8 cellular contexts compared by ENCODE assay signal in the genomic region with DNA sequence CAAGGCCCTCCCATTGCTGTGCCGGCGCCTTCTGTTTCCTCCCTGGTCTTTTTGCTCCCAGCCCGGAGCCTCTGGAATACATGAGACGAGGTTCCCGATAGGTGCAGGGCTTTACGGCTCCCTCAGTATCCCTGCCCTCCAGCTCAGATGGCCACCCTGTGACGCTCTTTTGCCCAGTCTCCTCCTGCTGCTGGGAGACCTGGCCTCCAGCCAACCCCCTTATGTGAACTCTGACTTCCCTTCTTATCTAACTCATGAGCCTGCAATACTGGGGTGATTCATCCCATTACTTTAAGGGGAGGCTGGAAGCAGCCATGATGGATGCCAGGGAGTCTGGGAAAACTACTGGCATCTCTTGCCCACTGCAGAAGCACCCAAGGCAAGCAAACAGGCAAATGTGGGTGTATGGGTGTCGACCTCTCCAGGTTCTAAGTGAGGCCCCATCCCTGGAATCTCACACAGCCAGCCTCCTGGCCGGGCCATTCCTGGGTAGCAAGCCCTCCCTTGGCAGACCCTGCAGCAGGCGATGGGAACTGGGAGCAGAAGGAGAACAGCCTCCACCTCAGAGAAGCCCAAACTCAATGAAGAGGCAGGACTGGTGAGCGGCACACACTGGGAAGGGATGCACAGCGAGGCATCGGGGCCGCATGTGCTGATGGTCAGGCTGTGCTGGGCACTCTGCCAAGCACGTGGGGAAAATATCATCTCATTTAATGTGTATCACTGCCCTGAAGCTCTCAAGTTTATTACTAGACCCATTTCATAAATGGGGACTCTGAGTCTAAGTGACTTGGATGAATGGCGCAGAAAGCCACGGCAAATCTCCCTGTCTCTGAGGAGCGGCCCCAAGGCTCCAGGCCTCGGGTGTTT.
DNase-seq lines count a peak whose midpoint lies in the region; ATAC-seq, FAIRE-seq and TF ChIP-seq lines count a peak whose summit lies in the region.

No MANE protein-coding gene starts in this region.

- H3K27ac Mint-ChIP-seq in activated naive CD4-positive, alpha-beta T cell treated with anti-CD3 and anti-CD28 coated beads for 36 hours = peak overlapping the region; percentile 73

- CTCF ChIA-PET in activated naive CD4-positive, alpha-beta T cell treated with anti-CD3 and anti-CD28 coated beads for 36 hours (lab: Charles Lee) = interaction anchor here (0.8 to 4.1 kb wide), 19 partner anchors 8 to 101 kb away, joined by 3 to 30 read pairs (median 4); no protein-coding TSS in a partner anchor
- CTCF ChIA-PET in GM12878 (lab: Yijun Ruan, JAX) = interaction anchor here (1.0 to 7.3 kb wide), 14 partner anchors 14 to 102 kb away, joined by 3 to 73 read pairs (median 6); no protein-coding TSS in a partner anchor

- POLR2A ChIA-PET in GM12878 (lab: Charles Lee) = interaction anchor here (0.9 to 2.4 kb wide), 5 partner anchors 42 to 95 kb away, joined by 3 to 8 read pairs (median 5); no protein-coding TSS in a partner anchor

- H3K27ac ChIP-seq in GM12878 (ENCODE audit: control insufficient read depth, insufficient read depth) = peak overlapping the region; percentile 87; the same call in 1 of the 2 replicates
- peak overlapping the region; percentile 43 to 71 for H3K27ac ChIP-seq in liver (ENCODE audit: low read depth in 1 of 2, low read length in 2 of 2)
- peak overlapping the region; percentile 62 to 81 (median 74) for H3K27ac ChIP-seq in transverse colon

- H3K4me1 Mint-ChIP-seq in activated naive CD4-positive, alpha-beta T cell treated with anti-CD3 and anti-CD28 coated beads for 36 hours (ENCODE audit: low read depth) = peaks cover 67% of the 10 kb centered on the region

- H3K9me3 Mint-ChIP-seq in activated naive CD4-positive, alpha-beta T cell treated with anti-CD3 and anti-CD28 coated beads for 36 hours = no peaks in the 10 kb centered on the region

- ATAC-seq in GM12878 (no peak), HG02763 (IDR thresholded peaks at IDR 0.05; ENCODE audit: unreplicated experiment) (no peak), GM21447 (IDR thresholded peaks at IDR 0.05; ENCODE audit: unreplicated experiment) (no peak)

- no peak for FAIRE-seq in GM12878 (lab: Jason Lieb, UNC)

- no peak for DNase-seq in activated naive CD4-positive, alpha-beta T cell treated with anti-CD3 and anti-CD28 coated beads for 36 hours
- DNase-seq in activated naive CD4-positive, alpha-beta T cell treated with anti-CD3 and anti-CD28 coated beads, Interleukin-2, amount 50 U/mL, for 16 hours = no peak
- DNase-seq in GM12878 (ENCODE audit: low read depth, low spot score) (no peak), transverse colon (peak; percentile 59), NCI-H2107 (lab: John Stamatoyannopoulos, UW) (no peak)

- no TSS peak for BruUV-seq in GM12878 (replicated peaks; lab: Mats Ljungman, UMichigan)

- SMC1A ChIA-PET in GM12878 (lab: Charles Lee; ENCODE audit: uncharacterized antibody, unreplicated experiment) = interaction anchor here (0.6 to 8.4 kb wide), 14 partner anchors 26 to 103 kb away, joined by 3 to 81 read pairs (median 3); no protein-coding TSS in a partner anchor

- H2AFZ ChIP-seq in GM12878 (ENCODE audit: control insufficient read depth, low read depth, low read length) = no peak overlapping the region

- intact Hi-C loops in activated naive CD4-positive, alpha-beta T cell treated with anti-CD3 and anti-CD28 coated beads for 36 hours (cut with micrococcal nuclease) = loop anchor here (5.0 kb wide), 1 partner anchor 156 kb away; the partner anchor contains the start of gene ABRAXAS2
- intact Hi-C loops in GM12878 (cut with micrococcal nuclease; ENCODE audit: unreplicated experiment) = loop anchor here (5.0 kb wide), 1 partner anchor 41 kb away; no protein-coding TSS in a partner anchor
- intact Hi-C loops in transverse colon (cut with DNase I; ENCODE audit: low total_unique reads) = no loop called here

- no peaks in the 10 kb centered on the region for H3K27me3 ChIP-seq in GM12878 (replicated peaks in 1 of 2; ENCODE audit: control insufficient read depth in 2 of 2, insufficient read depth in 2 of 2, low read length in 1 of 2)
- no peaks in the 10 kb centered on the region for H3K27me3 ChIP-seq in liver (ENCODE audit: control insufficient read depth in 4 of 4, insufficient read depth in 4 of 4, low read length in 3 of 4)
- H3K27me3 ChIP-seq in transverse colon = no peaks in the 10 kb centered on the region

- TF ChIP-seq EP300 in GM12878 (IDR thresholded peaks at IDR 0.05; ENCODE audit: borderline replicate concordance in 1 of 2, control insufficient read depth in 1 of 2, low read depth in 2 of 2, low read length in 2 of 2) (no peak), transverse colon (IDR thresholded peaks at IDR 0.05; ENCODE audit: low read depth) (no peak)

- RAD21 ChIA-PET in GM12878 (lab: Charles Lee; ENCODE audit: unreplicated experiment) = interaction anchor here (0.9 to 6.0 kb wide), 11 partner anchors 19 to 108 kb away, joined by 3 to 61 read pairs (median 10); no protein-coding TSS in a partner anchor

- TF ChIP-seq POLR2A in GM12878 (IDR thresholded peaks at IDR 0.05; ENCODE audit: low read depth, low read length) = no peak
- TF ChIP-seq POLR2A in transverse colon (IDR thresholded peaks at IDR 0.05) = no peak

- no peak overlapping the region for H3K9ac ChIP-seq in GM12878 (ENCODE audit: control insufficient read depth, insufficient read depth, low read length)
- H3K9ac ChIP-seq in liver (ENCODE audit: low read depth in 1 of 2, low read length in 2 of 2) = no peak overlapping the region

- no peak overlapping the region for H3K4me3 Mint-ChIP-seq in activated naive CD4-positive, alpha-beta T cell treated with anti-CD3 and anti-CD28 coated beads for 36 hours

- H4K20me1 ChIP-seq in GM12878 (ENCODE audit: control insufficient read depth, insufficient read depth) = no peaks in the 10 kb centered on the region; the same call in 1 of the 2 replicates

- in situ Hi-C loops in GM12878 (cut with MboI) = no loop called here
- in situ Hi-C loops in transverse colon (cut with MboI; ENCODE audit: low pct_ligation_motif_present in 1 of 4, low pct_unique_long_range_greater_than_20kb in 1 of 4, low sequenced_read_pairs in 3 of 4) = loop anchor here in 2 of 4 donors (10.0 to 25.0 kb wide), 2 partner anchors 88 to 91 kb away; partner anchors contain the start of gene FAM53B (in 1 of the 2)

- H3K36me3 ChIP-seq in GM12878 (ENCODE audit: control insufficient read depth in 2 of 2, insufficient read depth in 2 of 2, low read length in 1 of 2) = peaks cover 0 to 2% of the 10 kb centered on the region in 2 experiments; a peak in 3 of 4 replicates
- no peaks in the 10 kb centered on the region for H3K36me3 ChIP-seq in liver (ENCODE audit: control insufficient read depth in 4 of 4, insufficient read depth in 3 of 4, low read depth in 1 of 4, low read length in 3 of 4)
- no peaks in the 10 kb centered on the region for H3K36me3 ChIP-seq in transverse colon

- peaks cover 16% of the 10 kb centered on the region for H3K79me2 ChIP-seq in GM12878 (ENCODE audit: control insufficient read depth, insufficient read depth, low read length)

- H3K4me3 ChIP-seq in GM12878 (no peak overlapping the region), liver (ENCODE audit: low read depth in 1 of 3, low read length in 3 of 3) (no peak overlapping the region), transverse colon (no peak overlapping the region)

- H3K4me1 ChIP-seq in GM12878 (ENCODE audit: control insufficient read depth, insufficient read depth, low read length) (peaks cover 48% of the 10 kb centered on the region), liver (ENCODE audit: control insufficient read depth in 4 of 4, insufficient read depth in 4 of 4, low read length in 3 of 4) (peaks cover 4 to 35% (median 22%) of the 10 kb centered on the region in 4 donors), transverse colon (peaks cover 40 to 68% (median 49%) of the 10 kb centered on the region in 4 donors)

- no peak for TF ChIP-seq RAD21 in GM12878 (IDR thresholded peaks at IDR 0.05; ENCODE audit: insufficient read depth, low read depth, low read length)
- TF ChIP-seq RAD21 in liver (IDR thresholded peaks at IDR 0.05) = peak in 1 of 2 donors; percentile 13

- H3K9me3 ChIP-seq in GM12878 (replicated peaks; ENCODE audit: control insufficient read depth, insufficient read depth, low read length) (no peaks in the 10 kb centered on the region), liver (ENCODE audit: control insufficient read depth in 4 of 4, low read length in 3 of 4) (no peaks in the 10 kb centered on the region), transverse colon (no peaks in the 10 kb centered on the region)

- H3K27me3 Mint-ChIP-seq in activated naive CD4-positive, alpha-beta T cell treated with anti-CD3 and anti-CD28 coated beads for 36 hours (ENCODE audit: low read depth) = no peaks in the 10 kb centered on the region

- H3K4me2 ChIP-seq in GM12878 (ENCODE audit: control insufficient read depth, insufficient read depth) = no peak overlapping the region

- 93% methylated on average over 19 of the region's 19 CpGs for WGBS in GM12878 (ENCODE audit: insufficient coverage, insufficient replicate concordance, low lambda C conversion rate, missing lambda C conversion rate)
- 83% methylated on average over 19 of the region's 19 CpGs for WGBS in liver
- 68 to 87% methylated on average over 4 to 19 of the region's 19 CpGs for WGBS in transverse colon (ENCODE audit: low coverage in 1 of 2), 2 donors

- TF ChIP-seq CTCF in GM12878 (IDR thresholded peaks at IDR 0.05 in 2 of 3, conservative IDR thresholded peaks at IDR 0.05 in 1 of 3; ENCODE audit: control insufficient read depth in 2 of 3, extremely low read depth in 1 of 3, insufficient read depth in 1 of 3, low read depth in 3 of 3, low read length in 3 of 3) (no peak), liver (IDR thresholded peaks at IDR 0.05; ENCODE audit: low read depth, low read length, missing input control) (no peak), transverse colon (IDR thresholded peaks at IDR 0.05) (no peak)

- no peaks in the 10 kb centered on the region for H3K36me3 Mint-ChIP-seq in activated naive CD4-positive, alpha-beta T cell treated with anti-CD3 and anti-CD28 coated beads for 36 hours (ENCODE audit: low read depth)

TF ChIP-seq in liver, 16 proteins besides CTCF, POLR2A, EP300 and RAD21 (continues in another document):
- peak in 1 of 2 donors; percentile 37 for TF ChIP-seq JUND (IDR thresholded peaks at IDR 0.05)
- peak; percentile 80 for TF ChIP-seq NR2F2 (IDR thresholded peaks at IDR 0.05)
- peak; percentile 53 for TF ChIP-seq YY1 (IDR thresholded peaks at IDR 0.05)
- no peak for TF ChIP-seq FOXA1 (IDR thresholded peaks at IDR 0.05)
